ENCODE assay signal across 7 cellular contexts in genomic region chr19:50266896-50267295, GRCh38.
DNase-seq lines count a peak whose midpoint lies in the region; ATAC-seq and TF ChIP-seq lines count a peak whose summit lies in the region.

No MANE protein-coding gene starts in this region.

- peaks cover 4% of the 10 kb centered on the region for H3K27me3 ChIP-seq in suprapubic skin

- no peak for ATAC-seq in GM21526 (IDR thresholded peaks at IDR 0.05; ENCODE audit: low FRiP score, unreplicated experiment)

- CTCF ChIA-PET in RWPE1 (lab: Yijun Ruan, JAX) = interaction anchor here (0.7 to 1.1 kb wide), 2 partner anchors 14 to 119 kb away, joined by 3 to 4 read pairs; no protein-coding TSS in a partner anchor

- intact Hi-C loops in head of caudate nucleus (cut with DNase I) = no loop called here

- peaks cover 28% of the 10 kb centered on the region for H3K36me3 ChIP-seq in suprapubic skin

- no peak overlapping the region for H3K27ac ChIP-seq in RWPE1
- H3K27ac ChIP-seq in suprapubic skin = no peak overlapping the region

- 14% methylated on average over 19 of the region's 20 CpGs for WGBS in suprapubic skin

- H3K9me3 ChIP-seq in suprapubic skin = no peaks in the 10 kb centered on the region

- POLR2A ChIA-PET in RWPE1 (lab: Yijun Ruan, JAX; ENCODE audit: low non-redundant PET) = no interaction called here

- TF ChIP-seq CTCF in RWPE1 (conservative IDR thresholded peaks at IDR 0.05; ENCODE audit: low read depth) = no peak
- no peak for TF ChIP-seq CTCF in suprapubic skin (IDR thresholded peaks at IDR 0.05)

- no peaks in the 10 kb centered on the region for H3K4me1 ChIP-seq in suprapubic skin

- DNase-seq in GM19238 (ENCODE audit: insufficient read length, low spot score) (peak; percentile 31), RWPE1 (ENCODE audit: low spot score) (peak; percentile 39), head of caudate nucleus (peak in 26 of 42 donors; percentile 3 to 65 (median 20)), A172 (ENCODE audit: low spot score) (no peak), suprapubic skin (ENCODE audit: low spot score in 2 of 2) (no peak)
- DNase-seq in stimulated activated CD4-positive, alpha-beta T cell treated with anti-CD3 and anti-CD28 coated beads, Interleukin-4, amount 100 ng/mL, for 24 hours = peak; percentile 8

- no peak for TF ChIP-seq EP300 in suprapubic skin (IDR thresholded peaks at IDR 0.05)

- no peak for TF ChIP-seq POLR2A in suprapubic skin (IDR thresholded peaks at IDR 0.05)

- H3K4me3 ChIP-seq in suprapubic skin = no peak overlapping the region

Comparison
In these comparisons a context has a peak if more than half of its experiments do, and no peak if none do; other contexts are left out.
1. DNase-seq: peak in GM19238 (single experiment), RWPE1 (single experiment), head of caudate nucleus (26 of 42) and stimulated activated CD4-positive, alpha-beta T cell treated with anti-CD3 and anti-CD28 coated beads, Interleukin-4, amount 100 ng/mL, for 24 hours (single experiment); none in A172 (single experiment) and suprapubic skin (0 of 2).